ENCODE assay signal across 11 cellular contexts in genomic region chr16:89345663-89346150, GRCh38.
DNase-seq lines count a peak whose midpoint lies in the region; ATAC-seq and TF ChIP-seq lines count a peak whose summit lies in the region.
"Had no signal": no experiment of that assay in that cellular context is flagged by ENCODE, and none has a peak within 500 bp of the region (broad histone marks: within the 10 kb centered on the region; RNA-seq: fewer than 3 reads in every experiment).

No MANE protein-coding gene starts in this region.

- TF ChIP-seq RAD21 in IMR-90 (IDR thresholded peaks at IDR 0.05; ENCODE audit: low read length): no peak

- H3K56ac ChIP-seq in IMR-90 (ENCODE audit: extremely low read depth, insufficient read depth, low read length): no peak overlapping the region

- peaks cover 68% of the 10 kb centered on the region for H3K4me1 Mint-ChIP-seq in chondrocyte (ENCODE audit: low read depth)

- no CpG with 5 or more reads among the region's 9 CpGs for WGBS in IMR-90 (ENCODE audit: extremely low coverage in 2 of 2, insufficient read length in 1 of 2), 2 experiments

- no peak overlapping the region for H4K8ac ChIP-seq in IMR-90 (ENCODE audit: low read depth in 2 of 2, low read length in 2 of 2)

- H4K5ac ChIP-seq in IMR-90 (ENCODE audit: low read depth, low read length): no peak overlapping the region

- no peak overlapping the region for H2BK120ac ChIP-seq in IMR-90 (ENCODE audit: low read depth, low read length)

- H2AK5ac ChIP-seq in IMR-90 (ENCODE audit: low read depth, low read length): no peak overlapping the region

- H3K79me2 ChIP-seq in osteoblast (ENCODE audit: insufficient read depth, low read length): peaks cover 100% of the 10 kb centered on the region

- H3K23ac ChIP-seq in IMR-90 (ENCODE audit: low read depth, low read length): peak overlapping the region; percentile 8; the same call in 1 of the 2 replicates

- peaks cover 97% of the 10 kb centered on the region for H4K20me1 ChIP-seq in IMR-90 (ENCODE audit: insufficient read depth, low read length)
- peaks cover 80% of the 10 kb centered on the region for H4K20me1 ChIP-seq in osteoblast (ENCODE audit: insufficient read depth, low read length)

- H2BK20ac ChIP-seq in IMR-90 (ENCODE audit: low read depth, low read length): no peak overlapping the region

- H3K9ac ChIP-seq in IMR-90 (ENCODE audit: low read depth, low read length): no peak overlapping the region

- H3K27ac Mint-ChIP-seq in chondrocyte (ENCODE audit: unreplicated experiment): peak overlapping the region; percentile 84

- H2AK9ac ChIP-seq in IMR-90 (replicated peaks; ENCODE audit: low read depth, low read length, poor library complexity): no peak overlapping the region

- no peak overlapping the region for H4K91ac ChIP-seq in IMR-90 (ENCODE audit: insufficient read depth, low read depth, low read length)

- no peak overlapping the region for H3K4me3 Mint-ChIP-seq in chondrocyte (ENCODE audit: unreplicated experiment)

- TF ChIP-seq CTCF in IMR-90 (conservative IDR thresholded peaks at IDR 0.05; ENCODE audit: low read depth, low read length): no peak
- TF ChIP-seq CTCF in chondrocyte (IDR thresholded peaks at IDR 0.05): no peak
- no peak for TF ChIP-seq CTCF in osteoblast (IDR thresholded peaks at IDR 0.05; ENCODE audit: extremely low read depth, low read depth, low read length)
- no peak for TF ChIP-seq CTCF in coronary artery (IDR thresholded peaks at IDR 0.05)

- no TSS peak for BruUV-seq in IMR-90 (replicated peaks; lab: Mats Ljungman, UMichigan)

- H3K36me3 ChIP-seq in IMR-90 (ENCODE audit: control insufficient read depth, insufficient read depth, low read length): peaks cover 3% of the 10 kb centered on the region
- no peaks in the 10 kb centered on the region for H3K36me3 ChIP-seq in osteoblast (ENCODE audit: insufficient read depth, low read length)

- POLR2A ChIA-PET in IMR-90 (lab: Charles Lee; ENCODE audit: unreplicated experiment): interaction anchor here (0.6 kb wide), 1 partner anchor 169 kb away, joined by 17 read pairs; no protein-coding TSS in a partner anchor

- H3K27ac ChIP-seq in IMR-90 (ENCODE audit: insufficient read depth, low read length) (no peak overlapping the region), osteoblast (ENCODE audit: low read depth, low read length) (peak overlapping the region; percentile 56), coronary artery (no peak overlapping the region)

- no peak overlapping the region for H2AFZ ChIP-seq in IMR-90 (replicated peaks; ENCODE audit: low read length, poor library complexity)
- H2AFZ ChIP-seq in osteoblast (ENCODE audit: low read length): no peak overlapping the region

- intact Hi-C loops in IMR-90 (cut with micrococcal nuclease): no loop called here

- H3K79me1 ChIP-seq in IMR-90 (ENCODE audit: low read depth in 1 of 2, low read length in 2 of 2): peaks cover 22 to 86% of the 10 kb centered on the region in 2 experiments; a peak in 3 of 4 replicates

- no peak for TF ChIP-seq POLR2A in IMR-90 (IDR thresholded peaks at IDR 0.05; ENCODE audit: low read depth, low read length)

- H3K4me2 ChIP-seq in IMR-90 (ENCODE audit: low read depth, low read length): no peak overlapping the region; the same call in 1 of the 2 replicates
- peak overlapping the region; percentile 45 for H3K4me2 ChIP-seq in osteoblast (ENCODE audit: insufficient read depth, low read length)

- no peaks in the 10 kb centered on the region for H3K36me3 Mint-ChIP-seq in chondrocyte (ENCODE audit: low read depth)

- H3K9me1 ChIP-seq in IMR-90 (ENCODE audit: insufficient read depth, low read length): peaks cover 43% of the 10 kb centered on the region

- in situ Hi-C loops in IMR-90 (cut with MboI; ENCODE audit: low sequenced_read_pairs): no loop called here

- H3K4me3 ChIP-seq in IMR-90 (ENCODE audit: insufficient read depth, low read depth, low read length) (no peak overlapping the region), osteoblast (ENCODE audit: insufficient read depth, low read length) (no peak overlapping the region), coronary artery (no peak overlapping the region)

- H2BK15ac ChIP-seq in IMR-90 (ENCODE audit: low read depth, low read length): no peak overlapping the region

- no peaks in the 10 kb centered on the region for H3K27me3 ChIP-seq in IMR-90 (ENCODE audit: control insufficient read depth, insufficient read depth, low read length)
- no peaks in the 10 kb centered on the region for H3K27me3 ChIP-seq in osteoblast (ENCODE audit: insufficient read depth, low read length)

- no peak for ATAC-seq in IMR-90 (ENCODE audit: low read depth)
- no peak for ATAC-seq in HG03159 (IDR thresholded peaks at IDR 0.05; ENCODE audit: unreplicated experiment)

- H3K4me1 ChIP-seq in IMR-90 (ENCODE audit: control insufficient read depth, insufficient read depth, low read length) (peaks cover 22% of the 10 kb centered on the region), osteoblast (ENCODE audit: insufficient read depth, low read length) (peaks cover 18% of the 10 kb centered on the region)

- H3K9me3 Mint-ChIP-seq in chondrocyte (ENCODE audit: low read depth): no peaks in the 10 kb centered on the region

- no peaks in the 10 kb centered on the region for H3K27me3 Mint-ChIP-seq in chondrocyte (ENCODE audit: low read depth)

- no peak overlapping the region for H3K14ac ChIP-seq in IMR-90 (replicated peaks; ENCODE audit: low read depth, low read length)

- H3K4ac ChIP-seq in IMR-90 (ENCODE audit: low read depth, low read length): no peak overlapping the region

- CTCF ChIA-PET in IMR-90 (lab: Yijun Ruan, JAX): no interaction called here

- no peak overlapping the region for H2BK5ac ChIP-seq in IMR-90 (ENCODE audit: low read depth, low read length, poor library complexity, severe bottlenecking)

- H3K9me3 ChIP-seq in IMR-90 (ENCODE audit: control insufficient read depth, insufficient read depth, low read length): no peaks in the 10 kb centered on the region
- H3K9me3 ChIP-seq in osteoblast (ENCODE audit: low read depth, low read length): no peaks in the 10 kb centered on the region

- dilution Hi-C loops in IMR-90 (cut with HindIII; ENCODE audit: low sequenced_read_pairs, unreplicated experiment): no loop called here

- peak; percentile 34 for DNase-seq in DMS153 (lab: John Stamatoyannopoulos, UW)
- DNase-seq in DMS153 treated with DMSO at 0.1 percent for 48 hours (lab: John Stamatoyannopoulos, UW; ENCODE audit: unreplicated experiment): no peak
- no peak for DNase-seq in IMR-90
- no peak for DNase-seq in chondrocyte (ENCODE audit: low spot score)
- peak; percentile 37 for DNase-seq in osteoblast (ENCODE audit: insufficient read length, low spot score, missing footprints)
- no peak for DNase-seq in putamen (ENCODE audit: low spot score)
- DNase-seq in coronary artery (ENCODE audit: low spot score): no peak
- DNase-seq: activated CD4-positive, alpha-beta T cell treated with anti-CD3 and anti-CD28 coated beads, Interleukin-2, amount 50 U/mL, for 1 hour; anterior cingulate cortex; HCEC 1CT had no signal

- H3K18ac ChIP-seq in IMR-90 (ENCODE audit: low read depth, low read length): no peak overlapping the region

TF ChIP-seq in IMR-90, 13 proteins besides CTCF, POLR2A, EP300 and RAD21:
- TF ChIP-seq SMC3 (IDR thresholded peaks at IDR 0.05; ENCODE audit: low read depth, low read length) (no peak), USF2 (IDR thresholded peaks at IDR 0.05; ENCODE audit: low read depth, low read length) (no peak), RCOR1 (IDR thresholded peaks at IDR 0.05; ENCODE audit: insufficient replicate concordance, low read length) (no peak), RFX5 (IDR thresholded peaks at IDR 0.05; ENCODE audit: low read depth, low read length) (no peak), FOS (IDR thresholded peaks at IDR 0.05; ENCODE audit: low read depth, low read length) (no peak), MAZ (IDR thresholded peaks at IDR 0.05; ENCODE audit: borderline replicate concordance, low read depth, low read length) (no peak), MAFK (IDR thresholded peaks at IDR 0.05; ENCODE audit: low read depth, low read length) (no peak), BHLHE40 (IDR thresholded peaks at IDR 0.05; ENCODE audit: low read depth, low read length) (no peak), CEBPB (IDR thresholded peaks at IDR 0.05; ENCODE audit: low read depth, low read length) (no peak), NFE2L2 (IDR thresholded peaks at IDR 0.05; ENCODE audit: low read depth, low read length) (no peak), ELK1 (IDR thresholded peaks at IDR 0.05; ENCODE audit: borderline replicate concordance, low read depth, low read length) (no peak), CHD1 (IDR thresholded peaks at IDR 0.05; ENCODE audit: low read depth, low read length) (no peak), MXI1 (IDR thresholded peaks at IDR 0.05; ENCODE audit: borderline replicate concordance, low read depth, low read length) (no peak)

Comparison
In these comparisons a context has a peak if more than half of its experiments do, and no peak if none do; other contexts are left out.
1. DNase-seq: peak in DMS153 (single experiment) and osteoblast (single experiment); none in DMS153 treated with DMSO at 0.1 percent for 48 hours (single experiment), IMR-90 (single experiment), chondrocyte (single experiment), putamen (single experiment) and coronary artery (single experiment).